In genomic region chr10:112475565-112476233, GRCh38 we compare ENCODE assay signal across 11 cellular contexts. TPM values are rescaled to one million over a fixed set of nuclear protein-coding genes. Genes with fewer than 3 reads are reported as not detected.
DNase-seq lines count a peak whose midpoint lies in the region; ATAC-seq and TF ChIP-seq lines count a peak whose summit lies in the region.
"Had no signal": no experiment of that assay in that cellular context is flagged by ENCODE, and none has a peak within 500 bp of the region (broad histone marks: within the 10 kb centered on the region; RNA-seq: fewer than 3 reads in every experiment).

No MANE protein-coding gene starts in this region.

- DNase-seq in NCI-H1105 treated with DMSO at 0.1 percent for 48 hours (lab: John Stamatoyannopoulos, UW): peak; percentile 1
- no peak for DNase-seq in NCI-H1105 (lab: John Stamatoyannopoulos, UW)
- DNase-seq in OCI-LY7 (ENCODE audit: low spot score): no peak
- DNase-seq in epithelial cell of esophagus (ENCODE audit: low read depth): peak; percentile 5
- DNase-seq in retinal pigment epithelial cell (ENCODE audit: low read depth): no peak
- no peak for DNase-seq in activated T-cell treated with anti-CD3 and anti-CD28 coated beads, Interleukin-2, amount 50 U/mL, for 1 hour
- DNase-seq in activated CD4-positive, alpha-beta T cell treated with anti-CD3 and anti-CD28 coated beads, Interleukin-2, amount 50 U/mL, for 48 hours: no peak
- DNase-seq: NCI-H226 had no signal

- no peaks in the 10 kb centered on the region for H3K4me1 ChIP-seq in OCI-LY7 (ENCODE audit: insufficient read depth, low read length, poor library complexity, severe bottlenecking)
- H3K4me1 ChIP-seq: BLaER1 had no signal

- H3K36me3 ChIP-seq in OCI-LY7 (ENCODE audit: insufficient read depth, low read length): 0 out of 2 replicates have a peak, but pooled peaks cover 5% of the 10 kb centered on the region
- H3K36me3 ChIP-seq: HAP-1 had no signal

- H3K4me2 ChIP-seq in OCI-LY7 (ENCODE audit: low read length): no peak overlapping the region
- H3K4me2 ChIP-seq: BLaER1 had no signal

- ATAC-seq in GM18517 (IDR thresholded peaks at IDR 0.05; ENCODE audit: unreplicated experiment): no peak

- no peak overlapping the region for H3K4me3 ChIP-seq in OCI-LY7 (ENCODE audit: low read depth, low read length, poor library complexity, severe bottlenecking)
- H3K4me3 ChIP-seq in epithelial cell of esophagus (ENCODE audit: low read length): no peak overlapping the region
- H3K4me3 ChIP-seq in retinal pigment epithelial cell (ENCODE audit: low read length): no peak overlapping the region
- H3K4me3 ChIP-seq: BLaER1, HAP-1 had no signal

- BruUV-seq in OCI-LY7 (replicated peaks; lab: Mats Ljungman, UMichigan): no TSS peak

- no peak overlapping the region for H3K27ac ChIP-seq in OCI-LY7 (ENCODE audit: low read depth, low read length, poor library complexity, severe bottlenecking)
- H3K27ac ChIP-seq: BLaER1 had no signal

- CTCF ChIA-PET in OCI-LY7 (lab: Charles Lee; ENCODE audit: unreplicated experiment): interaction anchor here (0.9 kb wide), 1 partner anchor 1042 kb away, joined by 3 read pairs; no protein-coding TSS in a partner anchor

- no peaks in the 10 kb centered on the region for H3K79me2 ChIP-seq in OCI-LY7 (ENCODE audit: insufficient read depth, low read depth, low read length)

- POLR2A ChIA-PET in OCI-LY7 (lab: Charles Lee): interaction anchor here (0.6 kb wide), 1 partner anchor 501 kb away, joined by 3 read pairs; no protein-coding TSS in a partner anchor

- no peaks in the 10 kb centered on the region for H3K9me2 ChIP-seq in OCI-LY7 (ENCODE audit: insufficient read depth, low read length)

- H2AFZ ChIP-seq in OCI-LY7 (ENCODE audit: low read length): no peak overlapping the region

- intact Hi-C loops in OCI-LY7 (cut with micrococcal nuclease; ENCODE audit: unreplicated experiment): loop anchor here (2.0 to 10.0 kb wide), 3 partner anchors 909 to 1047 kb away; no protein-coding TSS in a partner anchor

- H4K20me1 ChIP-seq in OCI-LY7 (ENCODE audit: insufficient read depth, low read length): no peaks in the 10 kb centered on the region; the same call in 1 of the 2 replicates

- TF ChIP-seq CTCF in OCI-LY7 (conservative IDR thresholded peaks at IDR 0.05; ENCODE audit: low read length): peak; percentile 75
- TF ChIP-seq CTCF in epithelial cell of esophagus (IDR thresholded peaks at IDR 0.05; ENCODE audit: insufficient read depth, low read depth, low read length, missing control alignments): peak; percentile 45
- TF ChIP-seq CTCF in retinal pigment epithelial cell (conservative IDR thresholded peaks at IDR 0.05; ENCODE audit: low read depth, low read length): peak; percentile 60

- H3K9me3 ChIP-seq in OCI-LY7 (ENCODE audit: low read length): no peaks in the 10 kb centered on the region
- H3K9me3 ChIP-seq: BLaER1, HAP-1 had no signal

RNA-seq across cellular contexts. Expression of gene VTI1A, which starts 28.7 kb away (rescaled TPM):
- total RNA-seq in OCI-LY7 (2014; rRNA removed; shearing (Covaris generic)): 39.4 and 70.8 TPM in 2 replicates
- total RNA-seq in OCI-LY7 (2022): 42.6 and 45.2 TPM in 2 replicates

RNA-seq across cellular contexts. Expression of gene ZDHHC6, which starts 29.0 kb away (rescaled TPM):
- 29.9 and 31.5 TPM in 2 replicates for total RNA-seq in OCI-LY7 (2014; rRNA removed; shearing (Covaris generic))
- total RNA-seq in OCI-LY7 (2022): 33.1 and 33.8 TPM in 2 replicates

Comparison
In these comparisons a context has a peak if more than half of its experiments do, and no peak if none do; other contexts are left out.
1. DNase-seq: peak in NCI-H1105 treated with DMSO at 0.1 percent for 48 hours (single experiment) and epithelial cell of esophagus (single experiment); none in NCI-H1105 (single experiment), OCI-LY7 (single experiment), retinal pigment epithelial cell (single experiment), activated T-cell treated with anti-CD3 and anti-CD28 coated beads, Interleukin-2, amount 50 U/mL, for 1 hour (single experiment) and activated CD4-positive, alpha-beta T cell treated with anti-CD3 and anti-CD28 coated beads, Interleukin-2, amount 50 U/mL, for 48 hours (0 of 2).
2. Peak in every context shown above with its lines, with median percentiles within 50 percentile points of each other: CTCF ChIP-seq.